ENCODE assay signal across 8 cellular contexts in genomic region chr14:71322660-71323250, GRCh38. TPM values are rescaled to one million over a fixed set of nuclear protein-coding genes. Genes with fewer than 3 reads are reported as not detected.
DNase-seq lines count a peak whose midpoint lies in the region; ATAC-seq, FAIRE-seq and TF ChIP-seq lines count a peak whose summit lies in the region.

No MANE protein-coding gene starts in this region.

- no peaks in the 10 kb centered on the region for H3K9me3 ChIP-seq in GM23248 (ENCODE audit: low read depth)
- no peaks in the 10 kb centered on the region for H3K9me3 ChIP-seq in SK-N-SH
- H3K9me3 ChIP-seq in neural cell (ENCODE audit: low read length) = no peaks in the 10 kb centered on the region

- H3K79me2 ChIP-seq in GM23248 (ENCODE audit: insufficient read depth) (peaks cover 67% of the 10 kb centered on the region), SK-N-SH (ENCODE audit: insufficient read depth) (peaks cover 68% of the 10 kb centered on the region), neural cell (replicated peaks; ENCODE audit: insufficient read depth, low read length) (peaks cover 14% of the 10 kb centered on the region)

- POLR2A ChIA-PET in SK-N-SH (lab: Yijun Ruan, JAX) = interaction anchor here (1.8 kb wide), 1 partner anchor 307 kb away, joined by 5 read pairs; no protein-coding TSS in a partner anchor

- 49 to 50% methylated on average over 2 of the region's 2 CpGs for WGBS in GM23248 (ENCODE audit: low coverage in 1 of 2, low lambda C conversion rate in 2 of 2, missing lambda C conversion rate in 2 of 2), 2 experiments
- WGBS in SK-N-SH (ENCODE audit: low lambda C conversion rate) = 51% methylated on average over 2 of the region's 2 CpGs

- DNase-seq in COR-L47 (lab: John Stamatoyannopoulos, UW) (peak; percentile 7), GM23248 (peak; percentile 69), SK-N-SH (peak; percentile 24)

- TF ChIP-seq EP300 in SK-N-SH (IDR thresholded peaks at IDR 0.05; ENCODE audit: borderline replicate concordance in 1 of 2, low read depth in 1 of 2, low read length in 1 of 2) (no peak), neural cell (conservative IDR thresholded peaks at IDR 0.05; ENCODE audit: poor library complexity, severe bottlenecking) (no peak)

- no peaks in the 10 kb centered on the region for H4K20me1 ChIP-seq in GM23248 (ENCODE audit: insufficient read depth)
- H4K20me1 ChIP-seq in SK-N-SH (ENCODE audit: insufficient read depth) = no peaks in the 10 kb centered on the region
- H4K20me1 ChIP-seq in neural cell (ENCODE audit: insufficient read depth) = no peaks in the 10 kb centered on the region

- peaks cover 19% of the 10 kb centered on the region for H3F3A ChIP-seq in GM23248 (ENCODE audit: insufficient read depth)
- H3F3A ChIP-seq in SK-N-SH (replicated peaks; ENCODE audit: insufficient read depth) = peaks cover 14% of the 10 kb centered on the region
- no peaks in the 10 kb centered on the region for H3F3A ChIP-seq in neural cell (ENCODE audit: insufficient read depth, low read length, poor library complexity, severe bottlenecking)

- H3K4me2 ChIP-seq in GM23248 (ENCODE audit: unreplicated experiment) = peak overlapping the region; percentile 95
- H3K4me2 ChIP-seq in SK-N-SH = peak overlapping the region; percentile 87
- H3K4me2 ChIP-seq in neural cell (ENCODE audit: low read length) = no peak overlapping the region

- H3K4me1 ChIP-seq in GM23248 (ENCODE audit: insufficient read depth) = peaks cover 24% of the 10 kb centered on the region
- peaks cover 13 to 17% of the 10 kb centered on the region in 2 experiments; a peak in 3 of 4 replicates for H3K4me1 ChIP-seq in SK-N-SH (ENCODE audit: control insufficient read depth in 1 of 2, insufficient read depth in 2 of 2, low read depth in 1 of 2, low read length in 1 of 2)

- H3K9me2 ChIP-seq in GM23248 (ENCODE audit: insufficient read depth) (no peaks in the 10 kb centered on the region), SK-N-SH (no peaks in the 10 kb centered on the region), neural cell (ENCODE audit: insufficient read depth, low read length) (no peaks in the 10 kb centered on the region)

- ATAC-seq in HG03521 (IDR thresholded peaks at IDR 0.05; ENCODE audit: unreplicated experiment) (no peak), GM19467 (IDR thresholded peaks at IDR 0.05; ENCODE audit: unreplicated experiment) (no peak), GM19351 (IDR thresholded peaks at IDR 0.05; ENCODE audit: unreplicated experiment) (no peak)

- no peak overlapping the region for H2AFZ ChIP-seq in GM23248
- H2AFZ ChIP-seq in SK-N-SH (ENCODE audit: low read depth) = no peak overlapping the region
- H2AFZ ChIP-seq in neural cell (ENCODE audit: low read depth, low read length) = no peak overlapping the region

- TF ChIP-seq CTCF in SK-N-SH (IDR thresholded peaks at IDR 0.05) (peak; percentile 66), neural cell (IDR thresholded peaks at IDR 0.05; ENCODE audit: poor library complexity, severe bottlenecking) (peak; percentile 66)

- H3K9ac ChIP-seq in GM23248 (peak overlapping the region; percentile 91), SK-N-SH (peak overlapping the region; percentile 93; the same call in 1 of the 2 replicates), neural cell (ENCODE audit: low read length) (no peak overlapping the region)

- H3K27me3 ChIP-seq in GM23248 (replicated peaks; ENCODE audit: insufficient read depth) = no peaks in the 10 kb centered on the region
- H3K27me3 ChIP-seq in SK-N-SH (ENCODE audit: insufficient read depth) = no peaks in the 10 kb centered on the region
- no peaks in the 10 kb centered on the region for H3K27me3 ChIP-seq in neural cell (ENCODE audit: insufficient read depth, low read depth, low read length)

- H3K36me3 ChIP-seq in GM23248 (ENCODE audit: low read depth) (no peaks in the 10 kb centered on the region), SK-N-SH (replicated peaks in 1 of 2; ENCODE audit: control insufficient read depth in 1 of 2, insufficient read depth in 2 of 2, low read length in 1 of 2) (no peaks in the 10 kb centered on the region), neural cell (ENCODE audit: insufficient read depth, low read length) (no peaks in the 10 kb centered on the region)

- TF ChIP-seq RAD21 in SK-N-SH (IDR thresholded peaks at IDR 0.05; ENCODE audit: low read length) (peak; percentile 88), neural cell (conservative IDR thresholded peaks at IDR 0.05) (peak; percentile 75)

- in situ Hi-C loops in GM23248 (cut with MboI) = no loop called here

- H3K27ac ChIP-seq in GM23248 (peak overlapping the region; percentile 83), SK-N-SH (ENCODE audit: low read depth in 2 of 2, low read length in 1 of 2) (peak overlapping the region; percentile 79 to 92; a peak in 2 of 4 replicates), neural cell (ENCODE audit: low read length) (no peak overlapping the region)

- CTCF ChIA-PET in SK-N-SH (lab: Yijun Ruan, JAX) = interaction anchor here (0.6 to 4.6 kb wide), 22 partner anchors 14 to 532 kb away, joined by 3 to 44 read pairs (median 4); no protein-coding TSS in a partner anchor

- peak overlapping the region; percentile 93 for H3K4me3 ChIP-seq in GM23248
- peak overlapping the region in 1 of 2 experiments; percentile 95; a peak in 3 of 4 replicates for H3K4me3 ChIP-seq in SK-N-SH (ENCODE audit: low read depth in 2 of 2, low read length in 1 of 2)
- H3K4me3 ChIP-seq in neural cell (ENCODE audit: low read length) = no peak overlapping the region

- FAIRE-seq in endometrium (lab: Jason Lieb, UNC) = peak; percentile 37

TF ChIP-seq in SK-N-SH, 30 proteins besides CTCF, POLR2A, EP300 and RAD21:
- TF ChIP-seq CHD2 (IDR thresholded peaks at IDR 0.05; ENCODE audit: low read length, partially characterized antibody) (no peak), SMC3 (IDR thresholded peaks at IDR 0.05; ENCODE audit: low read depth, low read length) (peak; percentile 76)

TF ChIP-seq in neural cell, 6 proteins besides CTCF, POLR2A, EP300 and RAD21:
- TF ChIP-seq EZH2 (IDR thresholded peaks at IDR 0.05; ENCODE audit: borderline replicate concordance, insufficient read depth, low read length, poor library complexity, severe bottlenecking) (no peak), REST (IDR thresholded peaks at IDR 0.05; ENCODE audit: borderline replicate concordance) (no peak), MXI1 (conservative IDR thresholded peaks at IDR 0.05; ENCODE audit: poor library complexity, severe bottlenecking) (no peak), SMC3 (conservative IDR thresholded peaks at IDR 0.05; ENCODE audit: poor library complexity) (peak; percentile 70), POLR2AphosphoS5 (IDR thresholded peaks at IDR 0.05) (no peak), TAF1 (IDR thresholded peaks at IDR 0.05; ENCODE audit: low read depth) (no peak)
TF ChIP-seq in neural cell: peak in this region for 1.

RNA-seq across cellular contexts. Expression of gene SIPA1L1, which starts 2.5 kb away (rescaled TPM):
- total RNA-seq in GM23248 (2014; rRNA removed; shearing (Covaris generic)) = 56.3 and 69.3 TPM in 2 replicates
- 63.7 and 67.0 TPM in 2 replicates for polyA plus RNA-seq in GM23248 (2016; fragmentation: Nextera tagmentation; extraction: Ambion mirVana)
- 19.2 and 20.2 TPM in 2 replicates for polyA plus RNA-seq in SK-N-SH (2012; rRNA removed)
- 10.7 and 14.2 TPM in 2 replicates for polyA plus RNA-seq in SK-N-SH (2012; cell fraction: cytosol; rRNA removed)
- 52.5 and 76.4 TPM in 2 replicates for polyA plus RNA-seq in SK-N-SH (2012; cell fraction: nucleus; rRNA removed)
- polyA plus RNA-seq in neural cell = 3.5 and 3.8 TPM in 2 replicates
- polyA minus RNA-seq in neural cell = 10.2 and 14.1 TPM in 2 replicates

Comparison
In these comparisons a context has a peak if more than half of its experiments do, and no peak if none do; other contexts are left out.
1. DNase-seq: peak in every context shown above with its lines; median percentile 69 in GM23248; 24 in SK-N-SH; 7 in COR-L47.